Comparison of ENCODE assay signal across 38 cellular contexts in genomic region chr15:73889725-73890124, GRCh38. TPM values are rescaled to one million over a fixed set of nuclear protein-coding genes. Genes with fewer than 3 reads are reported as not detected.
"Had no signal": no experiment of that assay in that cellular context is flagged by ENCODE, and none has a peak within 500 bp of the region (broad histone marks: within the 10 kb centered on the region; RNA-seq: fewer than 3 reads in every experiment).

No MANE protein-coding gene starts in this region.

- H3K27ac Mint-ChIP-seq: immature natural killer cell; natural killer cell treated with Interleukin-12 subunit alpha and Interleukin-12 subunit beta and Interleukin-15 and Interleukin-18, amount 100 ng/mL, for 72 hours; progenitor cell of endocrine pancreas; stimulated activated memory B cell treated with anti-CD40 and anti-IgM and Interleukin-4, amounts not matched to agents 10 μg/mL and 1 μg/mL and 100 μg/mL, for 72 hours; stimulated activated naive CD8-positive, alpha-beta T cell treated with anti-CD3 and anti-CD28 coated beads, Interleukin-15, amount 100 ng/mL, for 72 hours; type B pancreatic cell had no signal

- H3K4me2 ChIP-seq: smooth muscle cell had no signal

- H3K36me3 ChIP-seq: left ventricle myocardium inferior, neutrophil, right atrium auricular region, right lobe of liver, tibial nerve, uterus had no signal

- H2AFZ ChIP-seq: parathyroid adenoma had no signal

- H3K27me3 ChIP-seq: right atrium auricular region, right lobe of liver, uterus had no signal

- H3K4me3 ChIP-seq: left ventricle myocardium inferior, lung, mucosa of descending colon, right atrium auricular region, right lobe of liver, smooth muscle cell, tibial nerve, uterus had no signal

- ATAC-seq: left colon; mucosa of descending colon; naive thymus-derived CD4-positive, alpha-beta T cell; right lobe of liver; stimulated activated memory B cell treated with anti-CD40 and anti-IgM and Interleukin-4, amounts not matched to agents 10 μg/mL and 1 μg/mL and 100 μg/mL, for 72 hours; stimulated activated naive CD8-positive, alpha-beta T cell treated with anti-CD3 and anti-CD28 coated beads, Interleukin-15, amount 100 ng/mL, for 72 hours had no signal

- DNase-seq: hypothalamus; immature natural killer cell; kidney; left ventricle myocardium inferior; midbrain; mucosa of descending colon; naive thymus-derived CD4-positive, alpha-beta T cell; occipital lobe; right lobe of liver; stimulated activated CD4-positive, alpha-beta T cell treated with anti-CD3 and anti-CD28 coated beads, Interleukin-1b, Interleukin-23, amount 100 ng/mL, for 48 hours; stimulated activated CD4-positive, alpha-beta T cell treated with anti-CD3 and anti-CD28 coated beads, Interleukin-2, amount 100 ng/mL, for 48 hours; stimulated activated CD4-positive, alpha-beta T cell treated with anti-CD3 and anti-CD28 coated beads, Interleukin-4, amount 100 ng/mL, for 4 hours; stimulated activated CD8-positive, alpha-beta memory T cell treated with anti-CD3 and anti-CD28 coated beads, Interleukin-4, amount 100 ng/mL, for 48 hours; stimulated activated naive CD4-positive, alpha-beta T cell treated with Interleukin-2 at 50 U/mL for 16 hours; stimulated activated naive CD8-positive, alpha-beta T cell treated with anti-CD3 and anti-CD28 coated beads, Interleukin-15, amount 100 ng/mL, for 72 hours; substantia nigra; uterus had no signal

- H3K4me1 ChIP-seq: left ventricle myocardium inferior, parathyroid adenoma, right atrium auricular region, right lobe of liver, tibial nerve, uterus had no signal

- H3K9ac ChIP-seq: parathyroid adenoma had no signal

- H3K9me3 Mint-ChIP-seq: immature natural killer cell; natural killer cell treated with Interleukin-12 subunit alpha and Interleukin-12 subunit beta and Interleukin-15 and Interleukin-18, amount 100 ng/mL, for 72 hours; type B pancreatic cell had no signal

- H3K27ac ChIP-seq: left ventricle myocardium inferior, neutrophil, parathyroid adenoma, right atrium auricular region, right lobe of liver, tibial nerve, uterus had no signal

- H3K36me3 Mint-ChIP-seq: immature natural killer cell; natural killer cell treated with Interleukin-12 subunit alpha and Interleukin-12 subunit beta and Interleukin-15 and Interleukin-18, amount 100 ng/mL, for 72 hours; stimulated activated memory B cell treated with anti-CD40 and anti-IgM and Interleukin-4, amounts not matched to agents 10 μg/mL and 1 μg/mL and 100 μg/mL, for 72 hours; type B pancreatic cell had no signal

- H3K79me2 ChIP-seq: parathyroid adenoma had no signal

- H3K4me3 Mint-ChIP-seq: immature natural killer cell; naive thymus-derived CD4-positive, alpha-beta T cell; natural killer cell treated with Interleukin-12 subunit alpha and Interleukin-12 subunit beta and Interleukin-15 and Interleukin-18, amount 100 ng/mL, for 72 hours; stimulated activated memory B cell treated with anti-CD40 and anti-IgM and Interleukin-4, amounts not matched to agents 10 μg/mL and 1 μg/mL and 100 μg/mL, for 72 hours; stimulated activated naive CD8-positive, alpha-beta T cell treated with anti-CD3 and anti-CD28 coated beads, Interleukin-15, amount 100 ng/mL, for 72 hours; type B pancreatic cell had no signal

- H3K9me3 ChIP-seq: mucosa of descending colon, neutrophil, right atrium auricular region, right lobe of liver, tibial nerve, uterus had no signal

- H3K4me1 Mint-ChIP-seq: immature natural killer cell; stimulated activated naive CD8-positive, alpha-beta T cell treated with anti-CD3 and anti-CD28 coated beads, Interleukin-15, amount 100 ng/mL, for 72 hours had no signal

RNA-seq across cellular contexts. Expression of gene TBC1D21, which starts 16.4 kb away (rescaled TPM):
- total RNA-seq: kidney; left colon; left ventricle myocardium inferior; lower leg skin; lung; mesenteric fat pad; mucosa of descending colon; myocyte; naive thymus-derived CD4-positive, alpha-beta T cell; natural killer cell treated with Interleukin-12 subunit alpha and Interleukin-12 subunit beta and Interleukin-15 and Interleukin-18, amount 100 ng/mL, for 72 hours; occipital lobe; osteocyte; progenitor cell of endocrine pancreas; pulmonary artery endothelial cell; renal cortical epithelial cell; right atrium auricular region; right lobe of liver; skeletal muscle tissue; smooth muscle cell; temporal lobe; tibial nerve; ureter; uterus had no signal
- polyA plus RNA-seq: immature natural killer cell; lung; naive thymus-derived CD4-positive, alpha-beta T cell; neural cell; smooth muscle cell had no signal
